8 cellular contexts compared by ENCODE assay signal in genomic region chr1:42682739-42683529, GRCh38. TPM values are rescaled to one million over a fixed set of nuclear protein-coding genes. Genes with fewer than 3 reads are reported as not detected.
DNase-seq lines count a peak whose midpoint lies in the region; ATAC-seq and TF ChIP-seq lines count a peak whose summit lies in the region.

No MANE protein-coding gene starts in this region.

- H3K4me1 Mint-ChIP-seq in activated CD8-positive, alpha-beta T cell treated with anti-CD3 and anti-CD28 coated beads for 36 hours (ENCODE audit: low read depth), result peaks cover 49% of the 10 kb centered on the region
- peaks cover 48% of the 10 kb centered on the region for H3K4me1 Mint-ChIP-seq in memory B cell

- no peak for TF ChIP-seq CTCF in activated CD8-positive, alpha-beta T cell treated with anti-CD3 and anti-CD28 coated beads for 36 hours (IDR thresholded peaks at IDR 0.05)

- POLR2A ChIA-PET in activated CD8-positive, alpha-beta T cell treated with anti-CD3 and anti-CD28 coated beads for 36 hours (lab: Charles Lee), result interaction anchor here (0.6 to 10.5 kb wide), 20 partner anchors 10 to 391 kb away, joined by 3 to 151 read pairs (median 5); partner anchors contain the start of genes C1orf50, CCDC30, CLDN19 and ERMAP

- CTCF ChIA-PET in activated CD8-positive, alpha-beta T cell treated with anti-CD3 and anti-CD28 coated beads for 36 hours (lab: Charles Lee), result interaction anchor here (1.3 to 3.3 kb wide), 5 partner anchors 9 to 83 kb away, joined by 3 to 17 read pairs (median 6); partner anchors contain the start of genes P3H1 and PPIH

- intact Hi-C loops in activated CD8-positive, alpha-beta T cell treated with anti-CD3 and anti-CD28 coated beads for 36 hours (cut with micrococcal nuclease), result no loop called here

- no peaks in the 10 kb centered on the region for H3K27me3 Mint-ChIP-seq in activated CD8-positive, alpha-beta T cell treated with anti-CD3 and anti-CD28 coated beads for 36 hours
- no peaks in the 10 kb centered on the region for H3K27me3 Mint-ChIP-seq in memory B cell

- no peaks in the 10 kb centered on the region for H3K9me3 Mint-ChIP-seq in activated CD8-positive, alpha-beta T cell treated with anti-CD3 and anti-CD28 coated beads for 36 hours
- H3K9me3 Mint-ChIP-seq in memory B cell, result no peaks in the 10 kb centered on the region

- ATAC-seq in HG02938 (IDR thresholded peaks at IDR 0.05; ENCODE audit: unreplicated experiment) (peak; percentile 40), memory B cell (ENCODE audit: low read depth) (peak; percentile 65)
- peak; percentile 15 for ATAC-seq in activated CD8-positive, alpha-beta T cell treated with anti-CD3 and anti-CD28 coated beads for 36 hours

- peak overlapping the region; percentile 98 for H3K4me3 Mint-ChIP-seq in activated CD8-positive, alpha-beta T cell treated with anti-CD3 and anti-CD28 coated beads for 36 hours
- peak overlapping the region; percentile 93 for H3K4me3 Mint-ChIP-seq in memory B cell

- peak overlapping the region; percentile 94 for H3K27ac Mint-ChIP-seq in activated CD8-positive, alpha-beta T cell treated with anti-CD3 and anti-CD28 coated beads for 36 hours
- peak overlapping the region; percentile 96 for H3K27ac Mint-ChIP-seq in memory B cell

- DNase-seq in NCI-H2196 (lab: John Stamatoyannopoulos, UW; ENCODE audit: unreplicated experiment), result peak; percentile 49
- DNase-seq in NCI-H2196 treated with DMSO at 0.1 percent for 48 hours (lab: John Stamatoyannopoulos, UW; ENCODE audit: unreplicated experiment), result no peak
- DNase-seq in NCI-H510A (lab: John Stamatoyannopoulos, UW), result peak; percentile 17
- DNase-seq in activated CD8-positive, alpha-beta T cell treated with anti-CD3 and anti-CD28 coated beads for 36 hours, result peak; percentile 65
- DNase-seq in effector CD8-positive, alpha-beta T cell (lab: John Stamatoyannopoulos, UW), result peak; percentile 36
- peak; percentile 67 to 77 for DNase-seq in memory B cell (ENCODE audit: low spot score in 2 of 2)
- DNase-seq in stimulated activated CD8-positive, alpha-beta memory T cell treated with anti-CD3 and anti-CD28 coated beads, Interleukin-12 subunit alpha, Interleukin-12 subunit beta, amount 100 ng/mL, for 1 hour (ENCODE audit: low read depth), result peak; percentile 32

- H3K36me3 Mint-ChIP-seq in activated CD8-positive, alpha-beta T cell treated with anti-CD3 and anti-CD28 coated beads for 36 hours (ENCODE audit: low read depth), result peaks cover 51% of the 10 kb centered on the region
- H3K36me3 Mint-ChIP-seq in memory B cell, result peaks cover 11% of the 10 kb centered on the region

RNA-seq across cellular contexts. Expression of gene YBX1, which starts 0.7 kb away (rescaled TPM):
- 1,000 to 10,000 TPM; 1,417 to 1,447 TPM for total RNA-seq in activated CD8-positive, alpha-beta T cell treated with anti-CD3 and anti-CD28 coated beads for 36 hours

RNA-seq across cellular contexts. Expression of gene PPIH, which starts 24.7 kb away (rescaled TPM):
- 100 to 1,000 TPM; 105 TPM for total RNA-seq in activated CD8-positive, alpha-beta T cell treated with anti-CD3 and anti-CD28 coated beads for 36 hours

RNA-seq across cellular contexts. Expression of gene CLDN19, which starts 57.1 kb away (rescaled TPM):
- total RNA-seq in activated CD8-positive, alpha-beta T cell treated with anti-CD3 and anti-CD28 coated beads for 36 hours, result not detected

Comparison
In these comparisons a context has a peak if more than half of its experiments do, and no peak if none do; other contexts are left out.
1. ATAC-seq: peak in every context shown above with its lines; median percentile 65 in memory B cell; 40 in HG02938; 15 in activated CD8-positive, alpha-beta T cell treated with anti-CD3 and anti-CD28 coated beads for 36 hours.